15 cellular contexts compared by ENCODE assay signal in genomic region chr6:91428953-91429560, GRCh38.
DNase-seq lines count a peak whose midpoint lies in the region; TF ChIP-seq lines count a peak whose summit lies in the region.
"Had no signal": no experiment of that assay in that cellular context is flagged by ENCODE, and none has a peak within 500 bp of the region (broad histone marks: within the 10 kb centered on the region; RNA-seq: fewer than 3 reads in every experiment).

No MANE protein-coding gene starts in this region.

- CTCF ChIA-PET in MCF 10A (lab: Yijun Ruan, JAX), result interaction anchor here (0.6 to 0.7 kb wide), 2 partner anchors 25 to 792 kb away, joined by 3 to 4 read pairs; no protein-coding TSS in a partner anchor
- CTCF ChIA-PET in PC-9 (lab: Charles Lee), result interaction anchor here (0.6 kb wide), 1 partner anchor 72 kb away, joined by 7 read pairs; no protein-coding TSS in a partner anchor

- H3K4me3 Mint-ChIP-seq in MCF 10A (ENCODE audit: unreplicated experiment), result no peak overlapping the region
- H3K4me3 Mint-ChIP-seq in nephron, result no peak overlapping the region
- H3K4me3 Mint-ChIP-seq: CD4-positive, CD25-positive, alpha-beta regulatory T cell had no signal

- no peak overlapping the region for H3K4me3 ChIP-seq in breast epithelium
- no peak overlapping the region for H3K4me3 ChIP-seq in PC-9
- H3K4me3 ChIP-seq in Peyer's patch, result no peak overlapping the region
- no peak overlapping the region for H3K4me3 ChIP-seq in WERI-Rb-1 (ENCODE audit: low read depth, low read length)
- H3K4me3 ChIP-seq: A549 had no signal

- no peaks in the 10 kb centered on the region for H3K27me3 Mint-ChIP-seq in MCF 10A (ENCODE audit: insufficient read depth, unreplicated experiment)
- no peaks in the 10 kb centered on the region for H3K27me3 Mint-ChIP-seq in nephron (ENCODE audit: low read depth)
- H3K27me3 Mint-ChIP-seq: CD4-positive, CD25-positive, alpha-beta regulatory T cell had no signal

- H2AFZ ChIP-seq in PC-9, result no peak overlapping the region

- POLR2A ChIA-PET in MCF 10A (lab: Yijun Ruan, JAX), result no interaction called here
- POLR2A ChIA-PET in PC-9 (lab: Charles Lee; ENCODE audit: unreplicated experiment), result no interaction called here

- H3K4me1 ChIP-seq in breast epithelium, result no peaks in the 10 kb centered on the region
- no peaks in the 10 kb centered on the region for H3K4me1 ChIP-seq in PC-9 (replicated peaks; ENCODE audit: insufficient read depth)
- H3K4me1 ChIP-seq in Peyer's patch, result no peaks in the 10 kb centered on the region
- H3K4me1 ChIP-seq: A549 had no signal

- no peak overlapping the region for H3K4me2 ChIP-seq in PC-9
- H3K4me2 ChIP-seq: A549 had no signal

- H3K36me3 Mint-ChIP-seq in MCF 10A (ENCODE audit: insufficient read depth, unreplicated experiment) (no peaks in the 10 kb centered on the region), nephron (ENCODE audit: low read depth) (no peaks in the 10 kb centered on the region)
- H3K36me3 Mint-ChIP-seq: CD4-positive, CD25-positive, alpha-beta regulatory T cell had no signal

- TF ChIP-seq CTCF in MCF 10A (IDR thresholded peaks at IDR 0.05; ENCODE audit: unreplicated experiment) (peak; percentile 24), breast epithelium (IDR thresholded peaks at IDR 0.05) (no peak), PC-9 (conservative IDR thresholded peaks at IDR 0.05) (peak; percentile 47), nephron (IDR thresholded peaks at IDR 0.05; ENCODE audit: unreplicated experiment in 3 of 3) (peak in 2 of 3 experiments; percentile 12 to 35), Peyer's patch (IDR thresholded peaks at IDR 0.05) (no peak), WERI-Rb-1 (IDR thresholded peaks at IDR 0.05; ENCODE audit: low read depth, low read length) (no peak)

- H3K9me2 ChIP-seq in PC-9 (ENCODE audit: insufficient read depth), result no peaks in the 10 kb centered on the region

- no peaks in the 10 kb centered on the region for H4K20me1 ChIP-seq in PC-9 (ENCODE audit: insufficient read depth)

- DNase-seq in MCF 10A (ENCODE audit: unreplicated experiment) (no peak), breast epithelium (ENCODE audit: low spot score in 2 of 2) (no peak), PC-9 (no peak), NCI-H2081 (lab: John Stamatoyannopoulos, UW) (no peak), Peyer's patch (no peak), WERI-Rb-1 (no peak), LoVo (ENCODE audit: low spot score) (no peak)
- DNase-seq: Calu3; CD4-positive, CD25-positive, alpha-beta regulatory T cell; DMS79 treated with DMSO at 0.1 percent for 48 hours; GF-D8; NCI-H1930; NCI-H510A treated with DMSO at 0.1 percent for 48 hours had no signal

- H3K27ac ChIP-seq in breast epithelium (no peak overlapping the region), PC-9 (no peak overlapping the region), Peyer's patch (no peak overlapping the region), WERI-Rb-1 (no peak overlapping the region)
- H3K27ac ChIP-seq: A549 had no signal

- no peaks in the 10 kb centered on the region for H3K79me2 ChIP-seq in PC-9 (ENCODE audit: low read depth)

- BruUV-seq in MCF 10A (replicated peaks; lab: Mats Ljungman, UMichigan) (no TSS peak), PC-9 (replicated peaks; lab: Mats Ljungman, UMichigan) (no TSS peak)

- H3K27ac Mint-ChIP-seq in MCF 10A (ENCODE audit: low read depth, unreplicated experiment) (no peak overlapping the region), nephron (no peak overlapping the region)
- H3K27ac Mint-ChIP-seq: CD4-positive, CD25-positive, alpha-beta regulatory T cell had no signal

- H3K9me3 Mint-ChIP-seq in MCF 10A (ENCODE audit: unreplicated experiment) (no peaks in the 10 kb centered on the region), nephron (peaks cover 3% of the 10 kb centered on the region)

- no peaks in the 10 kb centered on the region for H3F3A ChIP-seq in PC-9 (ENCODE audit: insufficient read depth, low read depth)

- H3K27me3 ChIP-seq in breast epithelium, result no peaks in the 10 kb centered on the region
- no peaks in the 10 kb centered on the region for H3K27me3 ChIP-seq in PC-9 (ENCODE audit: insufficient read depth, low read depth)
- H3K27me3 ChIP-seq in Peyer's patch, result no peaks in the 10 kb centered on the region
- H3K27me3 ChIP-seq in WERI-Rb-1 (ENCODE audit: insufficient read depth, low read depth, severe bottlenecking), result no peaks in the 10 kb centered on the region

- intact Hi-C loops in MCF 10A (cut with micrococcal nuclease), result no loop called here
- intact Hi-C loops in breast epithelium (cut with DNase I; ENCODE audit: low total_unique reads), result no loop called here
- intact Hi-C loops in PC-9 (cut with micrococcal nuclease; ENCODE audit: unreplicated experiment), result no loop called here

- TF ChIP-seq POLR2A in breast epithelium (IDR thresholded peaks at IDR 0.05) (no peak), Peyer's patch (IDR thresholded peaks at IDR 0.05) (no peak)

- H3K36me3 ChIP-seq in breast epithelium (no peaks in the 10 kb centered on the region), PC-9 (ENCODE audit: low read depth) (no peaks in the 10 kb centered on the region), Peyer's patch (no peaks in the 10 kb centered on the region), WERI-Rb-1 (no peaks in the 10 kb centered on the region)

- H3K9me3 ChIP-seq in breast epithelium (no peaks in the 10 kb centered on the region), PC-9 (ENCODE audit: insufficient read depth, low read depth) (no peaks in the 10 kb centered on the region), Peyer's patch (no peaks in the 10 kb centered on the region), WERI-Rb-1 (ENCODE audit: severe bottlenecking) (no peaks in the 10 kb centered on the region)
- H3K9me3 ChIP-seq: A549 had no signal

- no peaks in the 10 kb centered on the region for H3K4me1 Mint-ChIP-seq in MCF 10A (ENCODE audit: insufficient read depth, unreplicated experiment)
- H3K4me1 Mint-ChIP-seq in nephron, result peaks cover 8% of the 10 kb centered on the region
- H3K4me1 Mint-ChIP-seq: CD4-positive, CD25-positive, alpha-beta regulatory T cell had no signal

Comparison
In these comparisons a context has a peak if more than half of its experiments do, and no peak if none do; other contexts are left out.
1. CTCF ChIP-seq: peak in MCF 10A (single experiment), PC-9 (single experiment) and nephron (2 of 3); none in breast epithelium (0 of 3), Peyer's patch (0 of 6) and WERI-Rb-1 (single experiment).